In genomic region chr5:91141642-91142041, GRCh38 we compare ENCODE assay signal across 1 cellular context.
TF ChIP-seq lines count a peak whose summit lies in the region.

No MANE protein-coding gene starts in this region.

TF ChIP-seq in H1, 55 proteins besides CTCF, POLR2A, EP300 and RAD21:
- TF ChIP-seq CHD2 (IDR thresholded peaks at IDR 0.05; ENCODE audit: low read length) = no peak
- TF ChIP-seq CREB1 (IDR thresholded peaks at IDR 0.05) = no peak
- TF ChIP-seq SIRT6 (IDR thresholded peaks at IDR 0.05; ENCODE audit: low read length) = no peak
- TF ChIP-seq TEAD4 (IDR thresholded peaks at IDR 0.05; ENCODE audit: low read depth, low read length) = no peak
TF ChIP-seq in H1: peak in this region for 0.
